Comparison of ENCODE assay signal across 8 cellular contexts in genomic region chr10:60820093-60820769, GRCh38. TPM values are rescaled to one million over a fixed set of nuclear protein-coding genes. Genes with fewer than 3 reads are reported as not detected.
DNase-seq lines count a peak whose midpoint lies in the region; ATAC-seq and TF ChIP-seq lines count a peak whose summit lies in the region.

No MANE protein-coding gene starts in this region.

- H3K36me3 ChIP-seq in heart left ventricle = no peaks in the 10 kb centered on the region
- H3K36me3 ChIP-seq in testis (ENCODE audit: low read depth, missing control alignments) = no peaks in the 10 kb centered on the region

- H3K27ac ChIP-seq in heart left ventricle (no peak overlapping the region), testis (no peak overlapping the region)

- H3K4me1 ChIP-seq in heart left ventricle = peaks cover 0 to 36% (median 11%) of the 10 kb centered on the region in 12 donors
- H3K4me1 ChIP-seq in testis = peaks cover 7% of the 10 kb centered on the region

- H3K9me3 ChIP-seq in heart left ventricle = no peaks in the 10 kb centered on the region
- H3K9me3 ChIP-seq in testis = no peaks in the 10 kb centered on the region

- H3K4me3 ChIP-seq in heart left ventricle (no peak overlapping the region), testis (no peak overlapping the region)

- TF ChIP-seq POLR2A in heart left ventricle (IDR thresholded peaks at IDR 0.05) (no peak), testis (IDR thresholded peaks at IDR 0.05) (no peak)

- intact Hi-C loops in heart left ventricle (cut with DNase I) (loop anchor here in 2 of 10 donors (5.0 kb wide), 2 partner anchors 122 to 912 kb away; partner anchors contain the start of gene RHOBTB1 (in 1 of the 2)), Right ventricle myocardium inferior (cut with DNase I) (no loop called here), testis (cut with DNase I; ENCODE audit: low total_unique reads) (loop anchor here (10.0 kb wide), 1 partner anchor 125 kb away; the partner anchor contains the start of gene RHOBTB1)

- ATAC-seq in heart left ventricle = peak in 2 of 4 donors; percentile 14 to 34
- no peak for ATAC-seq in Right ventricle myocardium inferior
- peak; percentile 35 for ATAC-seq in HG03342 (IDR thresholded peaks at IDR 0.05; ENCODE audit: unreplicated experiment)

- TF ChIP-seq CTCF in heart left ventricle (IDR thresholded peaks at IDR 0.05) (peak in 11 of 12 donors; percentile 20 to 58 (median 43)), testis (IDR thresholded peaks at IDR 0.05) (peak in 2 of 3 experiments; percentile 19 to 26)

- 55 to 62% (median 59%) methylated on average over 6 of the region's 6 CpGs for WGBS in heart left ventricle, 4 donors
- 68 to 78% methylated on average over 6 of the region's 6 CpGs for WGBS in testis, 2 donors

- DNase-seq in heart left ventricle (no peak), Right ventricle myocardium inferior (ENCODE audit: missing footprints) (no peak), dedifferentiated amniotic fluid mesenchymal stem cell (ENCODE audit: extremely low spot score) (peak; percentile 31), testis (no peak), NCI-H187 treated with DMSO at 0.1 percent for 48 hours (lab: John Stamatoyannopoulos, UW) (no peak), NCI-H187 (lab: John Stamatoyannopoulos, UW) (no peak)
- no peak for DNase-seq in activated CD8-positive, alpha-beta memory T cell treated with anti-CD3 and anti-CD28 coated beads, Interleukin-2, amount 50 U/mL, for 4 hours

- no peaks in the 10 kb centered on the region for H3K27me3 ChIP-seq in heart left ventricle
- no peaks in the 10 kb centered on the region for H3K27me3 ChIP-seq in testis

RNA-seq across cellular contexts. Expression of gene CDK1, which starts 42.0 kb away (rescaled TPM):
- total RNA-seq in heart left ventricle = 10 to 100 TPM in 1 of 9 donors, 1 to 10 TPM in 3, under 1 TPM in 4, not detected in 1; 0.44 to 13.8 (median 1.1) TPM
- polyA plus RNA-seq in heart left ventricle = 1 to 10 TPM in 1 of 2 donors, under 1 TPM in 1; 0.96 to 1.0 TPM
- total RNA-seq in Right ventricle myocardium inferior = 4.1 TPM
- 10 to 100 TPM; 11.8 to 14.3 TPM for total RNA-seq in testis
- 47.9 TPM for polyA plus RNA-seq in testis (ENCODE audit: insufficient read depth, low read depth, low replicate concordance)
